ENCODE assay signal across 8 cellular contexts in the genomic region with DNA sequence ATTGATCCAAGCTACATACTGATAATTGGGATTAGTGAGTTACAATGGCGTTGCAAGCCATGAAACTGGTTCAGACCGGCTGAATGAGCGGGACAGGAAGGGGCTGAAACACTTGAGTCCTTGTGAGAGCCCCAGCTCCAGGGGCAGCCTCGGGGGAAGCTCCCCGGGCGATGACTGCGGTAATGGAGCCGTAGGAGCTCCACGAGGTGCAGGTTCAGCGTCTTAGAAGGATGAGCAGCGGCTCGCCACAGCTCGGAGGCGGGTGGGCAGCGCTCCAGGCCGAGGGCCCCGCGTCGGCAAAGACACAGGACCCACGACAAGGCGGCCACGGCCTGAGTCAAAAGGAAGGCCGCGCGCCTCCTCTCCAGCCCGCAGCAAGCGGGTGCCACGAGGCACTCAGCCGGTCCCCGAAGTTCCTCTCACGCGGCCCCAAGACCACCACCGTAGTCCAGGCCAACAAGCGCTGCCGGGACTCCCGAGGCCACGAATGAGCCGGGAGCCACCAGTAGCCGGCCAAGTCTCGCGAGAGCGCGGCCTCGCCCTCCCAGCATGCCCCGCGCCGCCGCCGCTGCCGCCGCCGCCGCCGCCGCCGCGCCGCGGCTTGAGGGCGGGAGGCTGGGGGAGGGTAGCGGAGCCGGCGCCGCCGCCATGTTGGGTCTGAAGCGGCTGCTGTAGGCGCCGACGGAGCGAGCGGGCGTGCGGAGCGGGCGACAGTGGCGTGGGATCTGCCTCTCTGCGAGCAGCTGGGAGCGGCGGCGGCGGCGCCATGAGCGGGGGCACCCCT. TPM values are rescaled to one million over a fixed set of nuclear protein-coding genes. Genes with fewer than 3 reads are reported as not detected.
DNase-seq lines count a peak whose midpoint lies in the region; ATAC-seq and FAIRE-seq lines count a peak whose summit lies in the region.

A gene (plus strand): TSS at position 628 of the 784 bp plus-strand sequence. CDS start 139 bp downstream, at position 767.

- FAIRE-seq in RCC 7860 (lab: Jason Lieb, UNC): no peak

- H3K4me1 ChIP-seq in naive thymus-derived CD4-positive, alpha-beta T cell (ENCODE audit: control insufficient read depth in 2 of 2, insufficient read depth in 2 of 2, low read length in 2 of 2): peaks cover 27 to 29% of the 10 kb centered on the region in 2 donors

- intact Hi-C loops in activated T-helper 1 cell treated with anti-CD3 and anti-CD28 coated beads, Interleukin-12 subunit alpha, Interleukin-12 subunit beta, Interleukin-2, Interleukin-4 antibody, amounts not matched to agents 30 ng/mL and 10 ng/mL and 1 ng/mL, durations not matched to agents 14 hours and 24 hours and 36 hours (cut with micrococcal nuclease): loop anchor here (1.0 to 10.0 kb wide), 11 partner anchors 38 to 1827 kb away; a partner anchor contains a TSS
- intact Hi-C loops in naive thymus-derived CD4-positive, alpha-beta T cell (cut with micrococcal nuclease): loop anchor here (1.0 to 5.0 kb wide), 12 partner anchors 17 to 505 kb away; a partner anchor contains a TSS

- in situ Hi-C loops in KBM-7 (cut with MboI; ENCODE audit: low pct_unique_long_range_greater_than_20kb, low sequenced_read_pairs): no loop called here

- H3K36me3 ChIP-seq in naive thymus-derived CD4-positive, alpha-beta T cell (ENCODE audit: control insufficient read depth in 2 of 3, insufficient read depth in 3 of 3, low read length in 3 of 3): peaks cover 0 to 6% (median 0%) of the 10 kb centered on the region in 3 experiments

- POLR2A ChIA-PET in naive thymus-derived CD4-positive, alpha-beta T cell (lab: Charles Lee): interaction anchor here (0.5 to 3.9 kb wide), 31 partner anchors 8 to 1717 kb away, joined by 3 to 34 read pairs (median 3); a partner anchor contains a TSS

- peak within 1 kb of the TSS; percentile 95 for H3K27ac ChIP-seq in naive thymus-derived CD4-positive, alpha-beta T cell (ENCODE audit: low read depth, low read length)

- CTCF ChIA-PET in naive thymus-derived CD4-positive, alpha-beta T cell (lab: Charles Lee): no interaction called here

- no peaks in the 10 kb centered on the region for H3K9me3 ChIP-seq in naive thymus-derived CD4-positive, alpha-beta T cell (ENCODE audit: control insufficient read depth in 2 of 3, low read length in 3 of 3)

- ATAC-seq in GM21619 (IDR thresholded peaks at IDR 0.05; ENCODE audit: unreplicated experiment): peak; percentile 69
- ATAC-seq in naive thymus-derived CD4-positive, alpha-beta T cell: peak; percentile 94
- ATAC-seq in stimulated activated memory B cell treated with anti-CD40 and anti-IgM and Interleukin-4, amounts not matched to agents 10 μg/mL and 1 μg/mL and 100 μg/mL, for 72 hours: peak; percentile 91

- no peaks in the 10 kb centered on the region for H3K27me3 ChIP-seq in naive thymus-derived CD4-positive, alpha-beta T cell (ENCODE audit: control insufficient read depth in 2 of 2, insufficient read depth in 2 of 2, low read length in 2 of 2)

- DNase-seq in DMS153 treated with DMSO at 0.1 percent for 48 hours (lab: John Stamatoyannopoulos, UW; ENCODE audit: unreplicated experiment) (peak; percentile 62), KBM-7 (peak; percentile 82), RCC 7860 (ENCODE audit: low spot score) (peak; percentile 62), fibroblast of gingiva (ENCODE audit: low read depth) (peak; percentile 91)
- DNase-seq in activated T-helper 1 cell treated with anti-CD3 and anti-CD28 coated beads, Interleukin-12 subunit alpha, Interleukin-12 subunit beta, Interleukin-2, Interleukin-4 antibody, amounts not matched to agents 30 ng/mL and 10 ng/mL and 1 ng/mL, durations not matched to agents 14 hours and 24 hours and 36 hours (ENCODE audit: low spot score): peak; percentile 90
- peak; percentile 90 to 97 (median 95) for DNase-seq in naive thymus-derived CD4-positive, alpha-beta T cell

- peak within 1 kb of the TSS; percentile 94 for H3K4me3 ChIP-seq in naive thymus-derived CD4-positive, alpha-beta T cell (ENCODE audit: low read length)

- H3K4me3 Mint-ChIP-seq in activated T-helper 1 cell treated with anti-CD3 and anti-CD28 coated beads, Interleukin-12 subunit alpha, Interleukin-12 subunit beta, Interleukin-2, Interleukin-4 antibody, amounts not matched to agents 30 ng/mL and 10 ng/mL and 1 ng/mL, durations not matched to agents 14 hours and 24 hours and 36 hours: peak within 1 kb of the TSS; percentile 100
- peak within 1 kb of the TSS; percentile 91 to 100 (median 96) for H3K4me3 Mint-ChIP-seq in naive thymus-derived CD4-positive, alpha-beta T cell
- H3K4me3 Mint-ChIP-seq in stimulated activated memory B cell treated with anti-CD40 and anti-IgM and Interleukin-4, amounts not matched to agents 10 μg/mL and 1 μg/mL and 100 μg/mL, for 72 hours: peak within 1 kb of the TSS; percentile 77

- H3K27ac Mint-ChIP-seq in activated T-helper 1 cell treated with anti-CD3 and anti-CD28 coated beads, Interleukin-12 subunit alpha, Interleukin-12 subunit beta, Interleukin-2, Interleukin-4 antibody, amounts not matched to agents 30 ng/mL and 10 ng/mL and 1 ng/mL, durations not matched to agents 14 hours and 24 hours and 36 hours: peak within 1 kb of the TSS; percentile 100
- peak within 1 kb of the TSS; percentile 96 to 99 (median 99) for H3K27ac Mint-ChIP-seq in naive thymus-derived CD4-positive, alpha-beta T cell
- H3K27ac Mint-ChIP-seq in stimulated activated memory B cell treated with anti-CD40 and anti-IgM and Interleukin-4, amounts not matched to agents 10 μg/mL and 1 μg/mL and 100 μg/mL, for 72 hours: peak within 1 kb of the TSS; percentile 99

- peaks cover 39% of the 10 kb centered on the region for H3K4me1 Mint-ChIP-seq in activated T-helper 1 cell treated with anti-CD3 and anti-CD28 coated beads, Interleukin-12 subunit alpha, Interleukin-12 subunit beta, Interleukin-2, Interleukin-4 antibody, amounts not matched to agents 30 ng/mL and 10 ng/mL and 1 ng/mL, durations not matched to agents 14 hours and 24 hours and 36 hours (ENCODE audit: low read depth)
- peaks cover 29 to 51% (median 44%) of the 10 kb centered on the region in 7 donors for H3K4me1 Mint-ChIP-seq in naive thymus-derived CD4-positive, alpha-beta T cell
- peaks cover 51% of the 10 kb centered on the region for H3K4me1 Mint-ChIP-seq in stimulated activated memory B cell treated with anti-CD40 and anti-IgM and Interleukin-4, amounts not matched to agents 10 μg/mL and 1 μg/mL and 100 μg/mL, for 72 hours

- H3K27me3 Mint-ChIP-seq in activated T-helper 1 cell treated with anti-CD3 and anti-CD28 coated beads, Interleukin-12 subunit alpha, Interleukin-12 subunit beta, Interleukin-2, Interleukin-4 antibody, amounts not matched to agents 30 ng/mL and 10 ng/mL and 1 ng/mL, durations not matched to agents 14 hours and 24 hours and 36 hours (ENCODE audit: insufficient read depth): peaks cover 5% of the 10 kb centered on the region
- H3K27me3 Mint-ChIP-seq in naive thymus-derived CD4-positive, alpha-beta T cell: no peaks in the 10 kb centered on the region
- no peaks in the 10 kb centered on the region for H3K27me3 Mint-ChIP-seq in stimulated activated memory B cell treated with anti-CD40 and anti-IgM and Interleukin-4, amounts not matched to agents 10 μg/mL and 1 μg/mL and 100 μg/mL, for 72 hours

- peaks cover 21% of the 10 kb centered on the region for H3K36me3 Mint-ChIP-seq in activated T-helper 1 cell treated with anti-CD3 and anti-CD28 coated beads, Interleukin-12 subunit alpha, Interleukin-12 subunit beta, Interleukin-2, Interleukin-4 antibody, amounts not matched to agents 30 ng/mL and 10 ng/mL and 1 ng/mL, durations not matched to agents 14 hours and 24 hours and 36 hours (ENCODE audit: low read depth)
- H3K36me3 Mint-ChIP-seq in naive thymus-derived CD4-positive, alpha-beta T cell: peaks cover 0 to 17% (median 7%) of the 10 kb centered on the region in 5 donors
- H3K36me3 Mint-ChIP-seq in stimulated activated memory B cell treated with anti-CD40 and anti-IgM and Interleukin-4, amounts not matched to agents 10 μg/mL and 1 μg/mL and 100 μg/mL, for 72 hours: peaks cover 5% of the 10 kb centered on the region

- H3K9me3 Mint-ChIP-seq in activated T-helper 1 cell treated with anti-CD3 and anti-CD28 coated beads, Interleukin-12 subunit alpha, Interleukin-12 subunit beta, Interleukin-2, Interleukin-4 antibody, amounts not matched to agents 30 ng/mL and 10 ng/mL and 1 ng/mL, durations not matched to agents 14 hours and 24 hours and 36 hours: no peaks in the 10 kb centered on the region
- H3K9me3 Mint-ChIP-seq in naive thymus-derived CD4-positive, alpha-beta T cell: peaks cover 0 to 4% (median 0%) of the 10 kb centered on the region in 11 donors
- no peaks in the 10 kb centered on the region for H3K9me3 Mint-ChIP-seq in stimulated activated memory B cell treated with anti-CD40 and anti-IgM and Interleukin-4, amounts not matched to agents 10 μg/mL and 1 μg/mL and 100 μg/mL, for 72 hours

RNA-seq across cellular contexts. Expression of the gene that starts here (rescaled TPM):
- 118 and 121 TPM in 2 replicates for total RNA-seq in activated T-helper 1 cell treated with anti-CD3 and anti-CD28 coated beads, Interleukin-12 subunit alpha, Interleukin-12 subunit beta, Interleukin-2, Interleukin-4 antibody, amounts not matched to agents 30 ng/mL and 10 ng/mL and 1 ng/mL, durations not matched to agents 14 hours and 24 hours and 36 hours
- total RNA-seq in naive thymus-derived CD4-positive, alpha-beta T cell: 100 to 1,000 TPM; 124 to 189 (median 166) TPM
- polyA plus RNA-seq in naive thymus-derived CD4-positive, alpha-beta T cell: 100 to 1,000 TPM; 171 to 174 TPM

Comparison
In these comparisons a context has a peak if more than half of its experiments do, and no peak if none do; other contexts are left out.
1. Peak in every context shown above with its lines: DNase-seq, ATAC-seq, H3K4me3 ChIP-seq and H3K27ac ChIP-seq.